22 cellular contexts compared by ENCODE assay signal in the genomic region with DNA sequence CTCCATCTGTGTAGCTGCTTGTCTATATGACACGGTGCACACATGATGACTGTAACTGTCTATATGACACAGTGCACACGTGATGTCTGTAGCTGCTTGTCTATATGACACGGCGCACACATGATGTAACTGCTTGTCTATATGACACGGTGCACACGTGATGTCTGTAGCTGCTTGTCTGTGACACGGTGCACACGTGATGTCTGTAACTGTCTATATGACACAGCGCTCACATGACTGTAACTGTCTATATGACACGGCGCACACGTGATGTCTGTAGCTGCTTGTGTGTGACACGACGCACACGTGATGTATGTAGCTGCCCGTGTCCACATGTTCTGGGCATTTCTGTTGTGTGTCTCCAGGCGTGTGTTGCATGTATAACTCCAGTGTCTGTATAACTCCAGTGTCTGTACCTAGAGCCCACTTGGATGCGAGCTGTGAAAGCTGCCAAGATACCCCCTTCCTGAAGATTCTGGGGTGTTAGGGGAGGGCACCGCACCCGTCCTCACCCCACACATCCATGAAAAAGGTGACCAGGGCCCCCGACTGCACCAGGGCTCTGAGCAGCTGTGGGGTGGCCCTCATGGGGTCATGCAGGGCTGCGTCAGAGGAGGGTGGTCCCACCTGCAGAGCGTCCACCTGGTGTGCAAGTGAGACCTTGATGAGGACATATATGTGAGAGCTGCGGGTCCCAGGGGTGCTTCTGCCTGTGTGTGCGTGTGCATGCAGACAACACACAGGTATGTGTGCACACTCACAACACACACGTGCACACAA.
"Had no signal": no experiment of that assay in that cellular context is flagged by ENCODE, and none has a peak within 500 bp of the region (broad histone marks: within the 10 kb centered on the region; RNA-seq: fewer than 3 reads in every experiment).

No MANE protein-coding gene starts in this region.

- H3K4me1 Mint-ChIP-seq: activated CD4-positive, alpha-beta T cell treated with anti-CD3 and anti-CD28 coated beads for 36 hours; stimulated activated effector memory CD8-positive, alpha-beta T cell treated with anti-CD3 and anti-CD28 coated beads, Interleukin-12 subunit alpha, Interleukin-12 subunit beta, amount 100 ng/mL, for 72 hours; T-cell; WTC11 had no signal

- H3K36me3 ChIP-seq: colonic mucosa, gastrocnemius medialis, left ventricle myocardium inferior, ovary, right lobe of liver, thoracic aorta, vagina had no signal

- H3K9me3 ChIP-seq: colonic mucosa, gastrocnemius medialis, ovary, psoas muscle, right lobe of liver, thoracic aorta, vagina had no signal

- H3K9me3 Mint-ChIP-seq: activated T-helper 1 cell treated with anti-CD3 and anti-CD28 coated beads, Interleukin-12 subunit alpha, Interleukin-12 subunit beta, Interleukin-2, Interleukin-4 antibody, amounts not matched to agents 30 ng/mL and 10 ng/mL and 1 ng/mL, durations not matched to agents 14 hours and 24 hours and 36 hours; stimulated activated effector memory CD8-positive, alpha-beta T cell treated with anti-CD3 and anti-CD28 coated beads, Interleukin-12 subunit alpha, Interleukin-12 subunit beta, amount 100 ng/mL, for 72 hours; T-cell had no signal

- H3K36me3 Mint-ChIP-seq: activated naive CD8-positive, alpha-beta T cell; stimulated activated effector memory CD8-positive, alpha-beta T cell treated with anti-CD3 and anti-CD28 coated beads, Interleukin-12 subunit alpha, Interleukin-12 subunit beta, amount 100 ng/mL, for 72 hours; T-cell had no signal

- H3K27me3 Mint-ChIP-seq: activated CD4-positive, alpha-beta T cell treated with anti-CD3 and anti-CD28 coated beads for 36 hours; activated naive CD8-positive, alpha-beta T cell had no signal

- ATAC-seq: activated CD4-positive, alpha-beta T cell treated with anti-CD3 and anti-CD28 coated beads for 36 hours; gastrocnemius medialis; psoas muscle; right lobe of liver; SK-N-SH treated with all-trans-retinoic acid at 6 μM for 48 hours; stimulated activated effector memory CD8-positive, alpha-beta T cell treated with anti-CD3 and anti-CD28 coated beads, Interleukin-12 subunit alpha, Interleukin-12 subunit beta, amount 100 ng/mL, for 72 hours; T-cell; WTC11 had no signal

- FAIRE-seq: endometrium had no signal

- H3K4me3 Mint-ChIP-seq: activated CD4-positive, alpha-beta T cell treated with anti-CD3 and anti-CD28 coated beads for 36 hours; activated naive CD8-positive, alpha-beta T cell; activated T-helper 1 cell treated with anti-CD3 and anti-CD28 coated beads, Interleukin-12 subunit alpha, Interleukin-12 subunit beta, Interleukin-2, Interleukin-4 antibody, amounts not matched to agents 30 ng/mL and 10 ng/mL and 1 ng/mL, durations not matched to agents 14 hours and 24 hours and 36 hours; stimulated activated effector memory CD8-positive, alpha-beta T cell treated with anti-CD3 and anti-CD28 coated beads, Interleukin-12 subunit alpha, Interleukin-12 subunit beta, amount 100 ng/mL, for 72 hours; T-cell; WTC11 had no signal

- DNase-seq: activated CD4-positive, alpha-beta T cell treated with anti-CD3 and anti-CD28 coated beads for 36 hours; activated CD4-positive, alpha-beta T cell treated with anti-CD3 and anti-CD28 coated beads, Interleukin-2, amount 50 U/mL, for 48 hours; caudate nucleus; colonic mucosa; erythroblast; gastrocnemius medialis; kidney glomerular epithelial cell; left ventricle myocardium inferior; ovary; psoas muscle; right lobe of liver; stimulated activated CD4-positive, alpha-beta T cell treated with anti-CD3 and anti-CD28 coated beads, Interleukin-4, amount 100 ng/mL, for 24 hours; T-cell had no signal

- H3K4me1 ChIP-seq: colonic mucosa had no signal

- H3K27ac ChIP-seq: colonic mucosa, gastrocnemius medialis, left ventricle myocardium inferior, ovary, psoas muscle, right lobe of liver, thoracic aorta, vagina had no signal

- H3K4me3 ChIP-seq: colonic mucosa, gastrocnemius medialis, left ventricle myocardium inferior, ovary, psoas muscle, right lobe of liver, smooth muscle cell, thoracic aorta, vagina had no signal

- H3K27me3 ChIP-seq: colonic mucosa, gastrocnemius medialis, ovary, right lobe of liver, vagina had no signal
